In genomic region chr16:30991052-30991451, GRCh38 we compare ENCODE assay signal across 22 cellular contexts.
"Had no signal": no experiment of that assay in that cellular context is flagged by ENCODE, and none has a peak within 500 bp of the region (broad histone marks: within the 10 kb centered on the region; RNA-seq: fewer than 3 reads in every experiment).

No MANE protein-coding gene starts in this region.

- H3K36me3 ChIP-seq: left ventricle myocardium inferior, lower lobe of right lung, uterus had no signal

- H3K4me3 ChIP-seq: hepatocyte, left ventricle myocardium inferior, lower lobe of right lung, sigmoid colon, skin epidermis, tibial artery, upper lobe of left lung, uterus had no signal

- ATAC-seq: effector memory CD8-positive, alpha-beta T cell; foreskin keratinocyte; left cardiac atrium; lower lobe of right lung; natural killer cell treated with Interleukin-12 subunit alpha and Interleukin-12 subunit beta and Interleukin-15 and Interleukin-18, amount 100 ng/mL, for 72 hours had no signal

- H3K4me1 ChIP-seq: upper lobe of left lung, uterus had no signal

- H3K27ac Mint-ChIP-seq: dendritic cell treated with granulocyte-macrophage colony-stimulating factor and Interleukin-4, amounts not matched to agents 40 ng/mL and 50 ng/mL, for 4 days; effector memory CD8-positive, alpha-beta T cell; memory B cell; natural killer cell treated with Interleukin-12 subunit alpha and Interleukin-12 subunit beta and Interleukin-15 and Interleukin-18, amount 100 ng/mL, for 72 hours had no signal

- H3K4me3 Mint-ChIP-seq: dendritic cell treated with granulocyte-macrophage colony-stimulating factor and Interleukin-4, amounts not matched to agents 40 ng/mL and 50 ng/mL, for 4 days; effector memory CD8-positive, alpha-beta T cell; memory B cell; natural killer cell treated with Interleukin-12 subunit alpha and Interleukin-12 subunit beta and Interleukin-15 and Interleukin-18, amount 100 ng/mL, for 72 hours had no signal

- H3K79me2 ChIP-seq: hepatocyte had no signal

- H3K27me3 ChIP-seq: foreskin keratinocyte, sigmoid colon, tibial artery, upper lobe of left lung, uterus had no signal

- H3K27me3 Mint-ChIP-seq: dendritic cell treated with granulocyte-macrophage colony-stimulating factor and Interleukin-4, amounts not matched to agents 40 ng/mL and 50 ng/mL, for 4 days; effector memory CD8-positive, alpha-beta T cell; memory B cell; natural killer cell treated with Interleukin-12 subunit alpha and Interleukin-12 subunit beta and Interleukin-15 and Interleukin-18, amount 100 ng/mL, for 72 hours had no signal

- H3K9me3 ChIP-seq: left ventricle myocardium inferior, lower lobe of right lung, sigmoid colon, tibial artery, upper lobe of left lung, uterus had no signal

- H2AFZ ChIP-seq: hepatocyte had no signal

- H3K9me3 Mint-ChIP-seq: dendritic cell treated with granulocyte-macrophage colony-stimulating factor and Interleukin-4, amounts not matched to agents 40 ng/mL and 50 ng/mL, for 4 days; effector memory CD8-positive, alpha-beta T cell; memory B cell; natural killer cell treated with Interleukin-12 subunit alpha and Interleukin-12 subunit beta and Interleukin-15 and Interleukin-18, amount 100 ng/mL, for 72 hours had no signal

- H3K36me3 Mint-ChIP-seq: natural killer cell treated with Interleukin-12 subunit alpha and Interleukin-12 subunit beta and Interleukin-15 and Interleukin-18, amount 100 ng/mL, for 72 hours had no signal

- H3K4me2 ChIP-seq: hepatocyte had no signal

- DNase-seq: effector memory CD8-positive, alpha-beta T cell; erythroblast; foreskin keratinocyte; head of caudate nucleus; kidney; left cardiac atrium; left ventricle myocardium inferior; lower lobe of right lung; midbrain; sigmoid colon; stimulated activated CD4-positive, alpha-beta T cell treated with anti-CD3 and anti-CD28 coated beads, Interleukin-12 subunit alpha, Interleukin-12 subunit beta, amount 100 ng/mL, for 4 hours; stimulated activated naive CD4-positive, alpha-beta T cell treated with Interleukin-2 at 50 U/mL for 16 hours; tibial artery; upper lobe of left lung; uterus had no signal

- FAIRE-seq: colon, endothelial cell of umbilical vein, kidney had no signal

- H3K27ac ChIP-seq: foreskin keratinocyte, hepatocyte, left ventricle myocardium inferior, lower lobe of right lung, sigmoid colon, skin epidermis, tibial artery, upper lobe of left lung, uterus had no signal
